In the genomic region with DNA sequence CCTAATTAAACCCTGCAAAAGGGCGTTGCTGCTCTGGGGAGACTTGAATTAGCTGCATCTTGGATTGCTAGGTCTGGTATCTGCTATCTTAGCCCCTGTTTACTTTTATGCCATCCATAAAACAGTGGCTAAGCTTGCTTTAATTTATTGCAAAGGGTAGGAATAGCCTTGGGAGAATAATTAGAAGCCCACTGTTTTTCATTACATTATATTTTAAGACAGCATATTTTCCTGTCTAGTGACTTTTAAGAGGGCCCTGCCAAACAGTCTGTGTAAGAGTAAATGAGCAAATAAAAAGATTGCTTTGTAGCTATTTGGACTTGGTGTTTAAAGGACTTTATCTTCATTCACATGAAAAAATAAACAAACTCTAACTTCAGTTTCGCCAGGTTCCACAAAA, we compare ENCODE assay signal across 16 cellular contexts. TPM values are rescaled to one million over a fixed set of nuclear protein-coding genes. Genes with fewer than 3 reads are reported as not detected.
DNase-seq lines count a peak whose midpoint lies in the region; ATAC-seq and TF ChIP-seq lines count a peak whose summit lies in the region.
"Had no signal": no experiment of that assay in that cellular context is flagged by ENCODE, and none has a peak within 500 bp of the region (broad histone marks: within the 10 kb centered on the region; RNA-seq: fewer than 3 reads in every experiment).

No MANE protein-coding gene starts in this region.

- no peaks in the 10 kb centered on the region for H3K79me2 ChIP-seq in GM23338 (replicated peaks; ENCODE audit: insufficient read depth)

- no peaks in the 10 kb centered on the region for H4K20me1 ChIP-seq in GM23338 (replicated peaks; ENCODE audit: insufficient read depth)

- H3F3A ChIP-seq in GM23338 (replicated peaks; ENCODE audit: low read depth), result no peaks in the 10 kb centered on the region

- H3K4me2 ChIP-seq in GM23338, result no peak overlapping the region

- H3K27me3 ChIP-seq in GM23338 (ENCODE audit: insufficient read depth), result no peaks in the 10 kb centered on the region
- no peaks in the 10 kb centered on the region for H3K27me3 ChIP-seq in right cardiac atrium (ENCODE audit: control insufficient read depth, insufficient read depth)
- H3K27me3 ChIP-seq: BE2C had no signal

- H3K4me1 ChIP-seq in GM23338 (ENCODE audit: insufficient read depth) (0 out of 2 replicates have a peak, but pooled peaks cover 6% of the 10 kb centered on the region), right cardiac atrium (ENCODE audit: control insufficient read depth, insufficient read depth, low read length) (no peaks in the 10 kb centered on the region)
- H3K4me1 ChIP-seq: BE2C, Caco-2 had no signal

- H3K36me3 Mint-ChIP-seq in GM23338 (ENCODE audit: low read depth) (no peaks in the 10 kb centered on the region), CD14-positive monocyte (no peaks in the 10 kb centered on the region)

- TF ChIP-seq CTCF in GM23338 (conservative IDR thresholded peaks at IDR 0.05; ENCODE audit: low read depth in 2 of 2) (no peak), VCaP (conservative IDR thresholded peaks at IDR 0.05) (no peak), fibroblast of villous mesenchyme (IDR thresholded peaks at IDR 0.05; ENCODE audit: insufficient read depth, low read depth, low read length) (no peak), CD14-positive monocyte (IDR thresholded peaks at IDR 0.05) (no peak)

- intact Hi-C loops in CD14-positive monocyte (cut with micrococcal nuclease), result no loop called here
- intact Hi-C loops in right cardiac atrium (cut with DNase I), result no loop called here

- H3K4me1 Mint-ChIP-seq in GM23338 (no peaks in the 10 kb centered on the region; the same call in 2 of the 3 replicates), CD14-positive monocyte (no peaks in the 10 kb centered on the region)

- H2AFZ ChIP-seq in GM23338, result peak overlapping the region; percentile 31; the same call in 1 of the 2 replicates

- H3K27ac Mint-ChIP-seq in GM23338, result no peak overlapping the region
- H3K27ac Mint-ChIP-seq in CD14-positive monocyte, result no peak overlapping the region
- H3K27ac Mint-ChIP-seq: CD4-positive, alpha-beta T cell had no signal

- H3K4me3 Mint-ChIP-seq in GM23338 (no peak overlapping the region), CD14-positive monocyte (no peak overlapping the region)
- H3K4me3 Mint-ChIP-seq: CD4-positive, alpha-beta T cell had no signal

- H3K36me3 ChIP-seq in GM23338 (ENCODE audit: insufficient read depth), result no peaks in the 10 kb centered on the region
- H3K36me3 ChIP-seq: BE2C had no signal

- H3K27me3 Mint-ChIP-seq in GM23338 (ENCODE audit: insufficient read depth, low read depth, poor library complexity) (peaks cover 3% of the 10 kb centered on the region), CD14-positive monocyte (ENCODE audit: low read depth in 3 of 3) (peaks cover 3 to 10% (median 9%) of the 10 kb centered on the region in 3 donors)

- no peaks in the 10 kb centered on the region for H3K9me2 ChIP-seq in GM23338 (ENCODE audit: insufficient read depth)

- H3K9me3 Mint-ChIP-seq in GM23338 (no peaks in the 10 kb centered on the region), CD14-positive monocyte (peaks cover 0 to 12% (median 4%) of the 10 kb centered on the region in 7 donors)

- H3K4me3 ChIP-seq in GM23338 (no peak overlapping the region), fibroblast of villous mesenchyme (ENCODE audit: low read depth, low read length) (no peak overlapping the region), right cardiac atrium (ENCODE audit: low read length) (no peak overlapping the region)
- H3K4me3 ChIP-seq: GM12878 had no signal

- no peak overlapping the region for H3K27ac ChIP-seq in GM23338 (ENCODE audit: low read depth)
- H3K27ac ChIP-seq in VCaP, result peak overlapping the region; percentile 12; the same call in 1 of the 2 replicates
- H3K27ac ChIP-seq in right cardiac atrium (ENCODE audit: low read length), result no peak overlapping the region

- 68% methylated on average over 2 of the region's 2 CpGs for WGBS in right cardiac atrium

- DNase-seq in GM23338 (ENCODE audit: low spot score) (no peak), fibroblast of villous mesenchyme (ENCODE audit: low read depth) (peak; percentile 9), CD14-positive monocyte (ENCODE audit: low spot score) (no peak), right cardiac atrium (no peak), NCI-H128 (lab: John Stamatoyannopoulos, UW; ENCODE audit: unreplicated experiment) (no peak)
- DNase-seq: ACHN; BE2C; C1 segment of cervical spinal cord; Caco-2; CD4-positive, alpha-beta T cell; EL; HCEC 1CT; KG1 had no signal

- ATAC-seq in GM23338 (no peak), right cardiac atrium (no peak)
- ATAC-seq: GM12878, HepG2 had no signal

- no peaks in the 10 kb centered on the region for H3K9me3 ChIP-seq in right cardiac atrium (ENCODE audit: control insufficient read depth, low read length)
- H3K9me3 ChIP-seq: BE2C, Caco-2 had no signal

TF ChIP-seq in GM23338, 12 proteins besides CTCF, POLR2A, EP300 and RAD21 (continues in another document):
- TF ChIP-seq EZH2 (IDR thresholded peaks at IDR 0.05; ENCODE audit: low read depth, unreplicated experiment) (no peak), STAT1 (IDR thresholded peaks at IDR 0.05; ENCODE audit: unreplicated experiment) (no peak), ZNF114 (CRISPR knock-in tag; IDR thresholded peaks at IDR 0.05) (no peak), NANOG (IDR thresholded peaks at IDR 0.05; ENCODE audit: borderline replicate concordance) (no peak), EZH2phosphoT487 (IDR thresholded peaks at IDR 0.05; ENCODE audit: unreplicated experiment) (no peak)
- TF ChIP-seq, protein P1, sequence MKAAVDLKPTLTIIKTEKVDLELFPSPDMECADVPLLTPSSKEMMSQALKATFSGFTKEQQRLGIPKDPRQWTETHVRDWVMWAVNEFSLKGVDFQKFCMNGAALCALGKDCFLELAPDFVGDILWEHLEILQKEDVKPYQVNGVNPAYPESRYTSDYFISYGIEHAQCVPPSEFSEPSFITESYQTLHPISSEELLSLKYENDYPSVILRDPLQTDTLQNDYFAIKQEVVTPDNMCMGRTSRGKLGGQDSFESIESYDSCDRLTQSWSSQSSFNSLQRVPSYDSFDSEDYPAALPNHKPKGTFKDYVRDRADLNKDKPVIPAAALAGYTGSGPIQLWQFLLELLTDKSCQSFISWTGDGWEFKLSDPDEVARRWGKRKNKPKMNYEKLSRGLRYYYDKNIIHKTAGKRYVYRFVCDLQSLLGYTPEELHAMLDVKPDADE (IDR thresholded peaks at IDR 0.05), result no peak

RNA-seq across cellular contexts. Expression of a gene that starts 17.4 kb away (rescaled TPM):
- total RNA-seq in GM23338 (2014; rRNA removed; shearing (Covaris generic)), result 3.6 and 4.3 TPM in 2 replicates
- polyA plus RNA-seq in GM23338 (2016; fragmentation: Nextera tagmentation; extraction: Ambion mirVana) (1.1 and 1.4 TPM in 2 replicates), CD14-positive monocyte (not detected), right cardiac atrium (1.3 TPM)
- total RNA-seq in fibroblast of villous mesenchyme (1.3 and 2.2 TPM in 2 replicates), right cardiac atrium (1 to 10 TPM in 2 of 4 donors, under 1 TPM in 2; 0.53 to 10.0 (median 1.1) TPM)
- total RNA-seq: Caco-2; CD4-positive, alpha-beta T cell; HepG2 had no signal
- polyA plus RNA-seq: HepG2 had no signal

RNA-seq across cellular contexts. Expression of a gene that starts 41.2 kb away (rescaled TPM):
- 4.4 and 5.7 TPM in 2 replicates for total RNA-seq in GM23338 (2014; rRNA removed; shearing (Covaris generic))
- polyA plus RNA-seq in GM23338 (2016; fragmentation: Nextera tagmentation; extraction: Ambion mirVana), result 2.1 and 2.8 TPM in 2 replicates
- total RNA-seq in fibroblast of villous mesenchyme, result 12.6 and 16.8 TPM in 2 replicates
- polyA plus RNA-seq in CD14-positive monocyte, result not detected
- 1 to 10 TPM; 2.5 to 4.9 (median 3.9) TPM for total RNA-seq in right cardiac atrium
- polyA plus RNA-seq in right cardiac atrium, result 2.0 TPM
- total RNA-seq: CD4-positive, alpha-beta T cell had no signal
